ENCODE assay signal across 10 cellular contexts in genomic region chr2:12262681-12263436, GRCh38.
DNase-seq lines count a peak whose midpoint lies in the region; ATAC-seq and TF ChIP-seq lines count a peak whose summit lies in the region.
"Had no signal": no experiment of that assay in that cellular context is flagged by ENCODE, and none has a peak within 500 bp of the region (broad histone marks: within the 10 kb centered on the region; RNA-seq: fewer than 3 reads in every experiment).

No MANE protein-coding gene starts in this region.

- no peak overlapping the region for H3K4me3 ChIP-seq in fibroblast of mammary gland (ENCODE audit: control insufficient read depth, low read depth, low read length)
- H3K4me3 ChIP-seq: left lung had no signal

- intact Hi-C loops in head of caudate nucleus (cut with DNase I), result no loop called here

- no peak for TF ChIP-seq CTCF in fibroblast of mammary gland (conservative IDR thresholded peaks at IDR 0.05; ENCODE audit: control insufficient read depth, insufficient read depth, low read depth, low read length)

- peak; percentile 68 for ATAC-seq in GM21825 (IDR thresholded peaks at IDR 0.05; ENCODE audit: unreplicated experiment)
- ATAC-seq: left lung had no signal

- DNase-seq in AG08396 (ENCODE audit: low spot score) (peak; percentile 12), NCI-H345 treated with DMSO at 0.1 percent for 48 hours (lab: John Stamatoyannopoulos, UW; ENCODE audit: unreplicated experiment) (peak; percentile 26), fibroblast of mammary gland (ENCODE audit: low read depth) (peak; percentile 58), GF-D8 (lab: John Stamatoyannopoulos, UW) (no peak), head of caudate nucleus (no peak), DMS153 (lab: John Stamatoyannopoulos, UW) (no peak), MV-4-11 (lab: John Stamatoyannopoulos, UW) (no peak)
- DNase-seq: left lung; stimulated activated CD4-positive, alpha-beta T cell treated with anti-CD3 and anti-CD28 coated beads, Interleukin-4, amount 100 ng/mL, for 24 hours had no signal

Comparison
In these comparisons a context has a peak if more than half of its experiments do, and no peak if none do; other contexts are left out.
1. DNase-seq: peak in AG08396 (single experiment), NCI-H345 treated with DMSO at 0.1 percent for 48 hours (single experiment) and fibroblast of mammary gland (single experiment); none in GF-D8 (single experiment), head of caudate nucleus (0 of 42), DMS153 (single experiment) and MV-4-11 (single experiment).